ENCODE assay signal across 28 cellular contexts in the genomic region with DNA sequence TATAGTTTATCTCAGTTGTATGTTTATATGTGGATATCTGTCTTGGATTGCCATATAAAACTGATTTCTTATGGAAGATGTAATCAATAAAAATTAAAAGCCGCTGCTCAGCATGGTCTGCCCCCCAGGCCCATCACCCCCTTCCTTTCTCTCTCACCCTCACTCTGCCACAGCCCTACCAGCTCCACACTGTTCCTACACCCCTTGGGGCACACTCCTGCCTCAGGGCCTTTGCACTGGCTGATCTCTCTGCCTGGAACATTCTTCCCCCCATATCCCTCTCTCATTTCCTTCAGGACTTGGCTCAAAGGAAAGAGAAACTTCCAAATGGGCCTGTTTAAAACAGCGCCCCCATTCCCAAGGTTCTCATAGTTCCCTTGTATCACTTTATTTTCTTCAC.
"Had no signal": no experiment of that assay in that cellular context is flagged by ENCODE, and none has a peak within 500 bp of the region (broad histone marks: within the 10 kb centered on the region; RNA-seq: fewer than 3 reads in every experiment).

No MANE protein-coding gene starts in this region.

- H3K4me1 Mint-ChIP-seq: activated naive CD4-positive, alpha-beta T cell treated with anti-CD3 and anti-CD28 coated beads, Interleukin-2, amount 50 U/mL, for 24 hours had no signal

- H3K36me3 Mint-ChIP-seq: activated naive CD4-positive, alpha-beta T cell treated with anti-CD3 and anti-CD28 coated beads, Interleukin-2, amount 50 U/mL, for 24 hours; activated naive CD8-positive, alpha-beta T cell treated with anti-CD3 and anti-CD28 coated beads, Interleukin-2, amount 10 ng/mL, durations not matched to agents 7 days and 5 days had no signal

- H3K27me3 Mint-ChIP-seq: activated naive CD4-positive, alpha-beta T cell treated with anti-CD3 and anti-CD28 coated beads, Interleukin-2, amount 50 U/mL, for 24 hours had no signal

- ATAC-seq: Panc1 had no signal

- H3K27ac Mint-ChIP-seq: activated CD4-positive, alpha-beta memory T cell treated with anti-CD3 and anti-CD28 coated beads, Interleukin-2, amount 10 ng/mL, durations not matched to agents 7 days and 5 days; activated naive CD4-positive, alpha-beta T cell treated with anti-CD3 and anti-CD28 coated beads, Interleukin-2, amount 50 U/mL, for 24 hours; activated naive CD8-positive, alpha-beta T cell treated with anti-CD3 and anti-CD28 coated beads, Interleukin-2, amount 10 ng/mL, durations not matched to agents 7 days and 5 days; activated T-cell treated with anti-CD3 and anti-CD28 coated beads, Interleukin-2, amount 50 U/mL, for 24 hours; activated T-helper 2 cell treated with anti-CD3 and anti-CD28 coated beads, Interferon-gamma antibody, Interleukin-2, Interleukin-4, amounts not matched to agents 10 μg/mL and 5 μg/mL and 100 μg/mL, durations not matched to agents 14 hours and 24 hours and 36 hours; T-helper 1 cell treated with Interleukin-12 subunit alpha and Interleukin-12 subunit beta and Interleukin-4 antibody, amounts not matched to agents 30 μg/mL and 1 μg/mL, for 36 hours; T-helper 2 cell treated with Interferon-gamma antibody and Interleukin-4, amounts not matched to agents 5 μg/mL and 100 μg/mL, for 36 hours had no signal

- H3K4me3 Mint-ChIP-seq: activated CD4-positive, alpha-beta memory T cell treated with anti-CD3 and anti-CD28 coated beads, Interleukin-2, amount 10 ng/mL, durations not matched to agents 7 days and 5 days; activated naive CD4-positive, alpha-beta T cell treated with anti-CD3 and anti-CD28 coated beads, Interleukin-2, amount 50 U/mL, for 24 hours; activated naive CD8-positive, alpha-beta T cell treated with anti-CD3 and anti-CD28 coated beads, Interleukin-2, amount 10 ng/mL, durations not matched to agents 7 days and 5 days; activated T-cell treated with anti-CD3 and anti-CD28 coated beads, Interleukin-2, amount 50 U/mL, for 24 hours; T-helper 1 cell treated with Interleukin-12 subunit alpha and Interleukin-12 subunit beta and Interleukin-4 antibody, amounts not matched to agents 30 μg/mL and 1 μg/mL, for 36 hours; T-helper 2 cell treated with Interferon-gamma antibody and Interleukin-4, amounts not matched to agents 5 μg/mL and 100 μg/mL, for 36 hours had no signal

- H3K9me3 Mint-ChIP-seq: activated CD4-positive, alpha-beta memory T cell treated with anti-CD3 and anti-CD28 coated beads, Interleukin-2, amount 10 ng/mL, durations not matched to agents 7 days and 5 days; activated naive CD4-positive, alpha-beta T cell treated with anti-CD3 and anti-CD28 coated beads, Interleukin-2, amount 50 U/mL, for 24 hours; activated naive CD8-positive, alpha-beta T cell treated with anti-CD3 and anti-CD28 coated beads, Interleukin-2, amount 10 ng/mL, durations not matched to agents 7 days and 5 days; activated T-cell treated with anti-CD3 and anti-CD28 coated beads, Interleukin-2, amount 50 U/mL, for 24 hours; activated T-helper 2 cell treated with anti-CD3 and anti-CD28 coated beads, Interferon-gamma antibody, Interleukin-2, Interleukin-4, amounts not matched to agents 10 μg/mL and 5 μg/mL and 100 μg/mL, durations not matched to agents 14 hours and 24 hours and 36 hours; T-helper 1 cell treated with Interleukin-12 subunit alpha and Interleukin-12 subunit beta and Interleukin-4 antibody, amounts not matched to agents 30 μg/mL and 1 μg/mL, for 36 hours; T-helper 2 cell treated with Interferon-gamma antibody and Interleukin-4, amounts not matched to agents 5 μg/mL and 100 μg/mL, for 36 hours had no signal

- DNase-seq: activated CD4-positive, alpha-beta memory T cell treated with anti-CD3 and anti-CD28 coated beads, Interleukin-2, amount 10 ng/mL, durations not matched to agents 7 days and 5 days; activated CD4-positive, alpha-beta T cell treated with anti-CD3 and anti-CD28 coated beads for 48 hours; activated CD4-positive, CD25-positive, alpha-beta regulatory T cell; activated gamma-delta T cell; activated naive CD4-positive, alpha-beta T cell treated with Interleukin-2 at 50 U/mL for 16 hours; activated naive CD8-positive, alpha-beta T cell treated with anti-CD3 and anti-CD28 coated beads, Interleukin-2, amount 10 ng/mL, durations not matched to agents 7 days and 5 days; activated T-cell treated with anti-CD3 and anti-CD28 coated beads, Interleukin-2, amount 50 U/mL, for 24 hours; amygdala; Kasumi-1; KG1; MG63; NCI-H1048; NCI-H1105 treated with DMSO at 0.1 percent for 48 hours; NCI-H1436; NCI-H1694 treated with DMSO at 0.1 percent for 48 hours; NCI-H2029; NCI-H510A; NCI-H526; NCI-H748 treated with DMSO at 0.1 percent for 48 hours; NK-92 treated with Interleukin-12 subunit alpha and Interleukin-12 subunit beta, amount 100 ng/mL, for 24 hours; OCI-M1; SHP77; SJCRH30 had no signal
